Comparison of ENCODE assay signal across 17 cellular contexts in genomic region chr9:136010176-136010575, GRCh38. TPM values are rescaled to one million over a fixed set of nuclear protein-coding genes. Genes with fewer than 3 reads are reported as not detected.
DNase-seq lines count a peak whose midpoint lies in the region; ATAC-seq and TF ChIP-seq lines count a peak whose summit lies in the region.
"Had no signal": no experiment of that assay in that cellular context is flagged by ENCODE, and none has a peak within 500 bp of the region (broad histone marks: within the 10 kb centered on the region; RNA-seq: fewer than 3 reads in every experiment).

No MANE protein-coding gene starts in this region.

- H3K36me3 Mint-ChIP-seq in brain (no peaks in the 10 kb centered on the region), nephron (ENCODE audit: low read depth) (no peaks in the 10 kb centered on the region)

- 100% methylated on average over 1 of the region's 17 CpGs; no CpG with 5 or more reads in 1 of the 2 donors for WGBS in gastroesophageal sphincter (ENCODE audit: low coverage in 1 of 2), 2 donors

- TF ChIP-seq EP300 in gastroesophageal sphincter (IDR thresholded peaks at IDR 0.05): no peak

- H3K4me1 ChIP-seq in gastroesophageal sphincter (peaks cover 0 to 83% (median 20%) of the 10 kb centered on the region in 3 donors), stomach smooth muscle (ENCODE audit: control insufficient read depth, insufficient read depth, low read length) (peaks cover 46% of the 10 kb centered on the region)

- no peaks in the 10 kb centered on the region for H3K27me3 Mint-ChIP-seq in brain
- no peaks in the 10 kb centered on the region for H3K27me3 Mint-ChIP-seq in nephron (ENCODE audit: low read depth)
- H3K27me3 Mint-ChIP-seq: activated naive CD8-positive, alpha-beta T cell treated with anti-CD3 and anti-CD28 coated beads, Interleukin-2, amount 50 U/mL, for 24 hours had no signal

- H3K4me3 Mint-ChIP-seq in brain: no peak overlapping the region
- no peak overlapping the region for H3K4me3 Mint-ChIP-seq in nephron
- H3K4me3 Mint-ChIP-seq: activated naive CD8-positive, alpha-beta T cell treated with anti-CD3 and anti-CD28 coated beads, Interleukin-2, amount 50 U/mL, for 24 hours; HFFc6 had no signal

- peaks cover 52% of the 10 kb centered on the region for H3K4me1 Mint-ChIP-seq in brain
- peaks cover 25% of the 10 kb centered on the region for H3K4me1 Mint-ChIP-seq in nephron
- H3K4me1 Mint-ChIP-seq: activated naive CD8-positive, alpha-beta T cell treated with anti-CD3 and anti-CD28 coated beads, Interleukin-2, amount 50 U/mL, for 24 hours had no signal

- peak overlapping the region in 4 of 5 experiments; percentile 61 to 92 (median 86) for H3K27ac Mint-ChIP-seq in brain
- H3K27ac Mint-ChIP-seq in nephron: peak overlapping the region in 2 of 3 experiments; percentile 37 to 71
- H3K27ac Mint-ChIP-seq: activated naive CD8-positive, alpha-beta T cell treated with anti-CD3 and anti-CD28 coated beads, Interleukin-2, amount 50 U/mL, for 24 hours; HFFc6 had no signal

- H3K9me3 Mint-ChIP-seq in brain (no peaks in the 10 kb centered on the region), nephron (no peaks in the 10 kb centered on the region)
- H3K9me3 Mint-ChIP-seq: activated naive CD8-positive, alpha-beta T cell treated with anti-CD3 and anti-CD28 coated beads, Interleukin-2, amount 50 U/mL, for 24 hours; HFFc6 had no signal

- H3K4me3 ChIP-seq in gastroesophageal sphincter (no peak overlapping the region), stomach smooth muscle (ENCODE audit: low read length in 2 of 2) (no peak overlapping the region)
- H3K4me3 ChIP-seq: coronary artery had no signal

- TF ChIP-seq CTCF in brain (conservative IDR thresholded peaks at IDR 0.05) (no peak), gastroesophageal sphincter (IDR thresholded peaks at IDR 0.05) (no peak), nephron (IDR thresholded peaks at IDR 0.05; ENCODE audit: unreplicated experiment in 3 of 3) (no peak)

- TF ChIP-seq POLR2A in gastroesophageal sphincter (IDR thresholded peaks at IDR 0.05): no peak

- H3K9ac ChIP-seq in stomach smooth muscle (ENCODE audit: low read length in 2 of 2): no peak overlapping the region

- peaks cover 0 to 75% of the 10 kb centered on the region in 2 donors for H3K36me3 ChIP-seq in gastroesophageal sphincter
- H3K36me3 ChIP-seq in stomach smooth muscle (ENCODE audit: control insufficient read depth in 2 of 2, insufficient read depth in 2 of 2, low read length in 2 of 2): peaks cover 6 to 10% of the 10 kb centered on the region in 2 donors

- no peak for ATAC-seq in gastroesophageal sphincter
- no peak for ATAC-seq in GM18498 (IDR thresholded peaks at IDR 0.05; ENCODE audit: unreplicated experiment)
- ATAC-seq: activated naive CD8-positive, alpha-beta T cell treated with anti-CD3 and anti-CD28 coated beads, Interleukin-2, amount 50 U/mL, for 24 hours had no signal

- H3K27me3 ChIP-seq in gastroesophageal sphincter (no peaks in the 10 kb centered on the region), stomach smooth muscle (ENCODE audit: control insufficient read depth in 1 of 2, insufficient read depth in 2 of 2, low read length in 2 of 2) (no peaks in the 10 kb centered on the region)
- H3K27me3 ChIP-seq: brain microvascular endothelial cell had no signal

- H3K27ac ChIP-seq in gastroesophageal sphincter: peak overlapping the region in 3 of 4 donors; percentile 74 to 77 (median 76)
- H3K27ac ChIP-seq in stomach smooth muscle (ENCODE audit: low read length): peak overlapping the region; percentile 37
- H3K27ac ChIP-seq: brain microvascular endothelial cell had no signal

- DNase-seq in NCI-H774 (lab: John Stamatoyannopoulos, UW): no peak
- DNase-seq in activated effector memory CD4-positive, alpha-beta T cell treated with Interleukin-2 at 50 U/mL for 16 hours: no peak
- no peak for DNase-seq in stimulated activated naive CD4-positive, alpha-beta T cell (lab: John Stamatoyannopoulos, UW)
- DNase-seq: activated CD4-positive, CD25-positive, alpha-beta regulatory T cell treated with anti-CD3 and anti-CD28 coated beads, Interleukin-2, amount 50 U/mL, for 72 hours; activated naive CD8-positive, alpha-beta T cell treated with anti-CD3 and anti-CD28 coated beads, Interleukin-2, amount 50 U/mL, for 24 hours; brain microvascular endothelial cell; foreskin fibroblast; HFFc6; midbrain; NCI-H2107; NCI-H524 had no signal

- H3K9me3 ChIP-seq in gastroesophageal sphincter (no peaks in the 10 kb centered on the region), stomach smooth muscle (ENCODE audit: control insufficient read depth in 2 of 2, low read length in 2 of 2) (no peaks in the 10 kb centered on the region)

RNA-seq across cellular contexts. Expression of gene UBAC1, which starts 49.0 kb away (rescaled TPM):
- polyA plus RNA-seq in brain (ENCODE audit: insufficient read depth, low read depth, low replicate concordance): 80.4 TPM
- total RNA-seq in gastroesophageal sphincter: 10 to 100 TPM; 52.9 to 76.3 (median 63.5) TPM
